In genomic region chr13:100131863-100132574, GRCh38 we compare ENCODE assay signal across 10 cellular contexts. TPM values are rescaled to one million over a fixed set of nuclear protein-coding genes. Genes with fewer than 3 reads are reported as not detected.
DNase-seq lines count a peak whose midpoint lies in the region; ATAC-seq and TF ChIP-seq lines count a peak whose summit lies in the region.
"Had no signal": no experiment of that assay in that cellular context is flagged by ENCODE, and none has a peak within 500 bp of the region (broad histone marks: within the 10 kb centered on the region; RNA-seq: fewer than 3 reads in every experiment).

No MANE protein-coding gene starts in this region.

- H3K27ac Mint-ChIP-seq in stimulated activated naive B cell treated with anti-CD40 and anti-IgM and Interleukin-4, amounts not matched to agents 10 μg/mL and 1 μg/mL and 100 μg/mL, for 72 hours, result no peak overlapping the region
- no peak overlapping the region for H3K27ac Mint-ChIP-seq in Caco-2 (ENCODE audit: unreplicated experiment)

- peaks cover 4 to 12% of the 10 kb centered on the region in 2 donors for H3K36me3 Mint-ChIP-seq in stimulated activated naive B cell treated with anti-CD40 and anti-IgM and Interleukin-4, amounts not matched to agents 10 μg/mL and 1 μg/mL and 100 μg/mL, for 72 hours
- no peaks in the 10 kb centered on the region for H3K36me3 Mint-ChIP-seq in Caco-2 (ENCODE audit: insufficient read depth, unreplicated experiment)

- peak; percentile 10 for DNase-seq in activated CD8-positive, alpha-beta memory T cell treated with anti-CD3 and anti-CD28 coated beads, Interleukin-2, amount 50 U/mL, for 24 hours (ENCODE audit: extremely low read depth)
- DNase-seq in activated CD8-positive, alpha-beta memory T cell treated with anti-CD3 and anti-CD28 coated beads, Interleukin-2, amount 50 U/mL, for 4 hours, result no peak
- DNase-seq in RWPE2 (ENCODE audit: low spot score), result no peak
- DNase-seq in fibroblast of villous mesenchyme (ENCODE audit: low read depth), result peak; percentile 75
- peak; percentile 39 for DNase-seq in stimulated activated naive B cell treated with anti-CD40 and anti-IgM and Interleukin-4, amounts not matched to agents 10 μg/mL and 1 μg/mL and 100 μg/mL, for 72 hours
- DNase-seq in Caco-2, result no peak
- DNase-seq in NCI-H1930 (lab: John Stamatoyannopoulos, UW), result no peak

- H3K4me3 Mint-ChIP-seq in stimulated activated naive B cell treated with anti-CD40 and anti-IgM and Interleukin-4, amounts not matched to agents 10 μg/mL and 1 μg/mL and 100 μg/mL, for 72 hours, result no peak overlapping the region
- no peak overlapping the region for H3K4me3 Mint-ChIP-seq in Caco-2 (ENCODE audit: unreplicated experiment)

- intact Hi-C loops in Caco-2 (cut with micrococcal nuclease; ENCODE audit: unreplicated experiment), result no loop called here

- H3K27me3 ChIP-seq in RWPE2 (ENCODE audit: insufficient read depth, poor library complexity, severe bottlenecking) (no peaks in the 10 kb centered on the region), Caco-2 (replicated peaks; ENCODE audit: control insufficient read depth, insufficient read depth, low read length) (no peaks in the 10 kb centered on the region)
- H3K27me3 ChIP-seq: adrenal gland had no signal

- H3K4me1 ChIP-seq in RWPE2 (ENCODE audit: insufficient read depth, poor library complexity, severe bottlenecking), result peaks cover 11% of the 10 kb centered on the region
- peaks cover 12% of the 10 kb centered on the region; the same call in 1 of the 2 replicates for H3K4me1 ChIP-seq in Caco-2

- H3K36me3 ChIP-seq in RWPE2 (ENCODE audit: low read depth) (peaks cover 1% of the 10 kb centered on the region), Caco-2 (ENCODE audit: control insufficient read depth, insufficient read depth, low read length) (no peaks in the 10 kb centered on the region)
- H3K36me3 ChIP-seq: adrenal gland had no signal

- POLR2A ChIA-PET in Caco-2 (lab: Charles Lee), result no interaction called here

- H3K4me1 Mint-ChIP-seq in stimulated activated naive B cell treated with anti-CD40 and anti-IgM and Interleukin-4, amounts not matched to agents 10 μg/mL and 1 μg/mL and 100 μg/mL, for 72 hours, result peaks cover 15 to 16% of the 10 kb centered on the region in 2 donors
- peaks cover 18% of the 10 kb centered on the region for H3K4me1 Mint-ChIP-seq in Caco-2 (ENCODE audit: low read depth, unreplicated experiment)

- H3K27ac ChIP-seq in RWPE2 (ENCODE audit: poor library complexity, severe bottlenecking), result no peak overlapping the region
- H3K27ac ChIP-seq: adrenal gland, KMS-11 had no signal

- H3K4me3 ChIP-seq in RWPE2 (ENCODE audit: severe bottlenecking) (no peak overlapping the region), fibroblast of villous mesenchyme (ENCODE audit: low read depth, low read length) (no peak overlapping the region), Caco-2 (ENCODE audit: low read depth, low read length) (no peak overlapping the region)
- H3K4me3 ChIP-seq: adrenal gland had no signal

- ATAC-seq in RWPE2 (ENCODE audit: low read depth), result peak; percentile 98
- ATAC-seq in stimulated activated naive B cell treated with anti-CD40 and anti-IgM and Interleukin-4, amounts not matched to agents 10 μg/mL and 1 μg/mL and 100 μg/mL, for 72 hours (replicated peaks), result peak; percentile 79 to 96
- ATAC-seq in HG02973 (IDR thresholded peaks at IDR 0.05; ENCODE audit: unreplicated experiment), result no peak

- no peaks in the 10 kb centered on the region for H3K9me3 Mint-ChIP-seq in stimulated activated naive B cell treated with anti-CD40 and anti-IgM and Interleukin-4, amounts not matched to agents 10 μg/mL and 1 μg/mL and 100 μg/mL, for 72 hours
- H3K9me3 Mint-ChIP-seq in Caco-2 (ENCODE audit: unreplicated experiment), result no peaks in the 10 kb centered on the region

- H3K27me3 Mint-ChIP-seq in stimulated activated naive B cell treated with anti-CD40 and anti-IgM and Interleukin-4, amounts not matched to agents 10 μg/mL and 1 μg/mL and 100 μg/mL, for 72 hours, result no peaks in the 10 kb centered on the region
- H3K27me3 Mint-ChIP-seq in Caco-2 (ENCODE audit: insufficient read depth, unreplicated experiment), result no peaks in the 10 kb centered on the region

- CTCF ChIA-PET in Caco-2 (lab: Charles Lee), result no interaction called here

- BruUV-seq in Caco-2 (replicated peaks; lab: Mats Ljungman, UMichigan), result no TSS peak

- H3K9me3 ChIP-seq in RWPE2 (ENCODE audit: severe bottlenecking) (no peaks in the 10 kb centered on the region), Caco-2 (no peaks in the 10 kb centered on the region)
- H3K9me3 ChIP-seq: adrenal gland had no signal

- TF ChIP-seq CTCF in RWPE2 (IDR thresholded peaks at IDR 0.05; ENCODE audit: poor library complexity, severe bottlenecking) (no peak), fibroblast of villous mesenchyme (IDR thresholded peaks at IDR 0.05; ENCODE audit: insufficient read depth, low read depth, low read length) (no peak), Caco-2 (IDR thresholded peaks at IDR 0.05; ENCODE audit: insufficient read depth in 1 of 2, low read depth in 1 of 2, low read length in 1 of 2, severe bottlenecking in 1 of 2, unreplicated experiment in 1 of 2) (no peak)

RNA-seq across cellular contexts. Expression of gene PCCA, which starts 43.1 kb away (rescaled TPM):
- total RNA-seq in fibroblast of villous mesenchyme (23.8 and 33.7 TPM in 2 replicates), Caco-2 (2022) (38.5 and 39.9 TPM in 2 replicates)

Comparison
In these comparisons a context has a peak if more than half of its experiments do, and no peak if none do; other contexts are left out.
1. DNase-seq: peak in activated CD8-positive, alpha-beta memory T cell treated with anti-CD3 and anti-CD28 coated beads, Interleukin-2, amount 50 U/mL, for 24 hours (single experiment), fibroblast of villous mesenchyme (single experiment) and stimulated activated naive B cell treated with anti-CD40 and anti-IgM and Interleukin-4, amounts not matched to agents 10 μg/mL and 1 μg/mL and 100 μg/mL, for 72 hours (single experiment); none in activated CD8-positive, alpha-beta memory T cell treated with anti-CD3 and anti-CD28 coated beads, Interleukin-2, amount 50 U/mL, for 4 hours (single experiment), RWPE2 (single experiment), Caco-2 (0 of 2) and NCI-H1930 (0 of 2).